Comparison of ENCODE assay signal across 9 cellular contexts in the genomic region with DNA sequence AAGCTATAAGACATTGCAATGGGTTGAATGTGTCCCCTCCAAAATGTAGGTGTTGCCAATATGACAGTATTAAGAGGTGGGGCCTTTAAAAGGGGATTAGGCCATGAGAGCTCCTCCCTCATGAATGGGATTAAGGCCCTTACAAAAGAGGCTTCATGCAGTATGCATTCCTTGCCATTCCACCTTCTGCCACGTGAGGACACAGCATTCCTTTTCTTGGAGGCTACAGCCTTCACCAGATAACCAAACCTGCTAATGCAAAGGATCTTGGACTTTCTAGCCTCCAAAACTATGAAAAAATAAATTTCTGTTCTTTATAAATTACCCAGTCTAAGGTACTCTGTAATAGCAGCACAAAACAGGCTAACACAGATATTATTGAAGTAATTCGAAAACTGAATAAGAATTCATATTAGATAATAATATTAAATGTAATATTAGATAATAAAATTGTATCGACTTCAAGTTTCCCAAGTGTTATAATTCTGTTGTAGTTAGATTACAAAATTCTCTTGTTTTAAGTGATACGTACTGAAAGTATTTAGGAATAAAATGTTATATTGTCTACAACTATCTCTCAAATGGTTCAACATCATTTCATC. TPM values are rescaled to one million over a fixed set of nuclear protein-coding genes. Genes with fewer than 3 reads are reported as not detected.
A peak's percentile ranks its signal among the peaks of the same experiment; 100 is the strongest.
DNase-seq lines count a peak whose midpoint lies in the region; ATAC-seq and TF ChIP-seq lines count a peak whose summit lies in the region.
"Had no signal": no experiment of that assay in that cellular context is flagged by ENCODE, and none has a peak within 500 bp of the region (broad histone marks: within the 10 kb centered on the region; RNA-seq: fewer than 3 reads in every experiment).

No MANE protein-coding gene starts in this region.

- no peaks in the 10 kb centered on the region for H3K9me3 ChIP-seq in AG04450 (ENCODE audit: control insufficient read depth, insufficient read depth, low read length)
- H3K9me3 ChIP-seq: SJSA1 had no signal

- H3K27ac ChIP-seq in AG04450 (ENCODE audit: low read depth, low read length): no peak overlapping the region
- H3K27ac ChIP-seq: SJSA1 had no signal

- CTCF ChIA-PET in AG04450 (lab: Charles Lee): interaction anchor here (0.5 to 3.5 kb wide), 18 partner anchors 8 to 913 kb away, joined by 3 to 82 read pairs (median 4); no protein-coding TSS in a partner anchor

- H3K27me3 ChIP-seq in AG04450 (ENCODE audit: control insufficient read depth, insufficient read depth, low read length): no peaks in the 10 kb centered on the region
- H3K27me3 ChIP-seq: SJSA1 had no signal

- TF ChIP-seq CTCF in AG04450 (IDR thresholded peaks at IDR 0.05; ENCODE audit: low read depth, low read length) (peak; percentile 77), HFF-Myc (IDR thresholded peaks at IDR 0.05; ENCODE audit: low read depth, low read length, missing control alignments) (peak; percentile 53)

- H3K4me3 ChIP-seq in AG04450 (ENCODE audit: low read depth, low read length): no peak overlapping the region
- no peak overlapping the region for H3K4me3 ChIP-seq in HFF-Myc (replicated peaks; ENCODE audit: low read depth, low read length)
- H3K4me3 ChIP-seq: SJSA1 had no signal

- POLR2A ChIA-PET in AG04450 (lab: Yijun Ruan, JAX): interaction anchor here (1.0 kb wide), 1 partner anchor 206 kb away, joined by 3 read pairs; no protein-coding TSS in a partner anchor

- DNase-seq in AG04450 (ENCODE audit: low read depth, low spot score): peak; percentile 37
- no peak for DNase-seq in HFF-Myc (ENCODE audit: extremely low read depth, low read depth)
- DNase-seq in iPS DF 19.7 (ENCODE audit: low read depth, low spot score): peak; percentile 69
- DNase-seq in effector CD4-positive, alpha-beta T cell: no peak
- no peak for DNase-seq in ureter (ENCODE audit: low spot score)
- no peak for DNase-seq in stimulated activated CD4-positive, alpha-beta T cell treated with anti-CD3 and anti-CD28 coated beads, Interleukin-2, amount 100 ng/mL, for 48 hours

- ATAC-seq in SK-N-SH treated with all-trans-retinoic acid at 6 μM for 48 hours (peak; percentile 86), HG02970 (IDR thresholded peaks at IDR 0.05; ENCODE audit: low FRiP score, unreplicated experiment) (no peak)

TF ChIP-seq in SK-N-SH treated with all-trans-retinoic acid at 6 μM for 48 hours, 23 proteins besides CTCF, POLR2A, EP300 and RAD21:
- no peak for TF ChIP-seq ZNF70 (CRISPR knock-in tag; IDR thresholded peaks at IDR 0.05)
- no peak for TF ChIP-seq GLIS3 (CRISPR knock-in tag; IDR thresholded peaks at IDR 0.05)
- no peak for TF ChIP-seq ARNTL (CRISPR knock-in tag; IDR thresholded peaks at IDR 0.05; ENCODE audit: borderline replicate concordance, low read depth)
- no peak for TF ChIP-seq BACH2 (CRISPR knock-in tag; IDR thresholded peaks at IDR 0.05; ENCODE audit: borderline replicate concordance)
- TF ChIP-seq, protein P1, sequence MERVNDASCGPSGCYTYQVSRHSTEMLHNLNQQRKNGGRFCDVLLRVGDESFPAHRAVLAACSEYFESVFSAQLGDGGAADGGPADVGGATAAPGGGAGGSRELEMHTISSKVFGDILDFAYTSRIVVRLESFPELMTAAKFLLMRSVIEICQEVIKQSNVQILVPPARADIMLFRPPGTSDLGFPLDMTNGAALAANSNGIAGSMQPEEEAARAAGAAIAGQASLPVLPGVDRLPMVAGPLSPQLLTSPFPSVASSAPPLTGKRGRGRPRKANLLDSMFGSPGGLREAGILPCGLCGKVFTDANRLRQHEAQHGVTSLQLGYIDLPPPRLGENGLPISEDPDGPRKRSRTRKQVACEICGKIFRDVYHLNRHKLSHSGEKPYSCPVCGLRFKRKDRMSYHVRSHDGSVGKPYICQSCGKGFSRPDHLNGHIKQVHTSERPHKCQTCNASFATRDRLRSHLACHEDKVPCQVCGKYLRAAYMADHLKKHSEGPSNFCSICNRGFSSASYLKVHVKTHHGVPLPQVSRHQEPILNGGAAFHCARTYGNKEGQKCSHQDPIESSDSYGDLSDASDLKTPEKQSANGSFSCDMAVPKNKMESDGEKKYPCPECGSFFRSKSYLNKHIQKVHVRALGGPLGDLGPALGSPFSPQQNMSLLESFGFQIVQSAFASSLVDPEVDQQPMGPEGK (CRISPR knock-in tag; IDR thresholded peaks at IDR 0.05; ENCODE audit: borderline replicate concordance): no peak
- TF ChIP-seq, protein P2, sequence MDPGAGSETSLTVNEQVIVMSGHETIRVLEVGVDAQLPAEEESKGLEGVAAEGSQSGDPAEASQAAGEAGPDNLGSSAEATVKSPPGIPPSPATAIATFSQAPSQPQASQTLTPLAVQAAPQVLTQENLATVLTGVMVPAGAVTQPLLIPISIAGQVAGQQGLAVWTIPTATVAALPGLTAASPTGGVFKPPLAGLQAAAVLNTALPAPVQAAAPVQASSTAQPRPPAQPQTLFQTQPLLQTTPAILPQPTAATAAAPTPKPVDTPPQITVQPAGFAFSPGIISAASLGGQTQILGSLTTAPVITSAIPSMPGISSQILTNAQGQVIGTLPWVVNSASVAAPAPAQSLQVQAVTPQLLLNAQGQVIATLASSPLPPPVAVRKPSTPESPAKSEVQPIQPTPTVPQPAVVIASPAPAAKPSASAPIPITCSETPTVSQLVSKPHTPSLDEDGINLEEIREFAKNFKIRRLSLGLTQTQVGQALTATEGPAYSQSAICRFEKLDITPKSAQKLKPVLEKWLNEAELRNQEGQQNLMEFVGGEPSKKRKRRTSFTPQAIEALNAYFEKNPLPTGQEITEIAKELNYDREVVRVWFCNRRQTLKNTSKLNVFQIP (CRISPR knock-in tag; IDR thresholded peaks at IDR 0.05; ENCODE audit: borderline replicate concordance, low read depth): no peak
TF ChIP-seq in SK-N-SH treated with all-trans-retinoic acid at 6 μM for 48 hours: peak in this region for 0.

RNA-seq across cellular contexts. Expression of gene ATP8B4, which starts 29.4 kb away (rescaled TPM):
- polyA plus RNA-seq in AG04450 (2011; rRNA removed): 0.67 and 1.0 TPM in 2 replicates
- 0.64 and 1.2 TPM in 2 replicates for polyA minus RNA-seq in AG04450 (2011; rRNA and poly(A)+ RNA removed)
- total RNA-seq in ureter: 29.2 TPM

RNA-seq across cellular contexts. Expression of gene SLC27A2, which starts 33.5 kb away (rescaled TPM):
- 0.11 TPM in 1 of 2 replicates, not detected in the other for polyA plus RNA-seq in AG04450 (2011; rRNA removed)
- polyA minus RNA-seq in AG04450 (2011; rRNA and poly(A)+ RNA removed): not detected in 2 replicates
- 8.1 TPM for total RNA-seq in ureter

Comparison
In these comparisons a context has a peak if more than half of its experiments do, and no peak if none do; other contexts are left out.
1. DNase-seq: peak in AG04450 (single experiment) and iPS DF 19.7 (single experiment); none in HFF-Myc (single experiment), effector CD4-positive, alpha-beta T cell (single experiment), ureter (single experiment) and stimulated activated CD4-positive, alpha-beta T cell treated with anti-CD3 and anti-CD28 coated beads, Interleukin-2, amount 100 ng/mL, for 48 hours (0 of 2).